ENCODE assay signal across 9 cellular contexts in the genomic region with DNA sequence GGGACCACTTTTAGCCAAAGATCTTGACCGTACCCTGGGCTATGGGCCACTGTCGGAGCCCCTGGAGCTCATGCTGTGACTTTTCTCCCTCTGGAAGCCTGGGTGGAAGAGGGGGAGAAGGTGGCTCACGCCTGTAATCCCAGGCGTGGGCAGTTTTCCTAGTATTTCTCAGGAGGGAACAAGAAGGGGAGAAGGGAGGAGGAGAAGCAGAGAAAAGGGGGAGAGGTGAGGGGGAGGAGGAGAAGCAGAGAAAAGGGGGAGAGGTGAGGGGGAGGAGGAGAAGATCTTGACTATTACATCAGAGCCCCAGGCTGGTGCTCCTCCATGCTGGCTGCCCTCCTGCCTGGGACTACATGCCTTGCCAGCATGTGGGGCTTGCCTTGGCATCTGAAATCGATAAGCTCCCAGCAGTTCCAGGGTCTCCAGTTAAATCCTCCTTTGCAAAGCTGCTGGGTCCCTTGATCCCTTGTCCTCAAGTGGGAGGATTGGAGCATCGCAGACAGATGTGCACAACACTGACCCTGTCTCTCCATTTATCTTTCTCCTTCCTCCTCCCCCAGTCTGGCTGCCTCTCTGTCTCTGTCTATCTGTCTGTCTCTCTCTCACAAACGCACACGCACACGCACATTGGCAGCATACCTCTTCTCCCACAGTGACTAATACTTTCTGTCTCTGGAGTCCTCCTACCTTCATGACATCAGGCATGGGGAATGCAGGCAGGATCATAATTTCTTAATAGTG. TPM values are rescaled to one million over a fixed set of nuclear protein-coding genes. Genes with fewer than 3 reads are reported as not detected.
A peak's percentile ranks its signal among the peaks of the same experiment; 100 is the strongest.
DNase-seq lines count a peak whose midpoint lies in the region; ATAC-seq, FAIRE-seq and TF ChIP-seq lines count a peak whose summit lies in the region.
"Had no signal": no experiment of that assay in that cellular context is flagged by ENCODE, and none has a peak within 500 bp of the region (broad histone marks: within the 10 kb centered on the region; RNA-seq: fewer than 3 reads in every experiment).

No MANE protein-coding gene starts in this region.

- H3K9me3 ChIP-seq in SJCRH30 (replicated peaks) (no peaks in the 10 kb centered on the region), pancreas (no peaks in the 10 kb centered on the region)
- H3K9me3 ChIP-seq: HAP-1 had no signal

- intact Hi-C loops in pancreas (cut with DNase I): no loop called here

- ATAC-seq in pancreas: peak; percentile 56 to 91 (median 83)
- no peak for ATAC-seq in GM21528 (IDR thresholded peaks at IDR 0.05; ENCODE audit: low FRiP score, unreplicated experiment)
- ATAC-seq in GM19395 (IDR thresholded peaks at IDR 0.05; ENCODE audit: unreplicated experiment): no peak

- peak; percentile 64 for DNase-seq in COLO829 (ENCODE audit: low spot score)
- DNase-seq in SJCRH30: peak; percentile 42
- peak; percentile 97 for DNase-seq in fibroblast of pulmonary artery (ENCODE audit: low read depth)
- DNase-seq in pancreas: peak in 2 of 6 donors; percentile 13 to 27
- DNase-seq in DMS153 (lab: John Stamatoyannopoulos, UW): no peak
- DNase-seq in NCI-H774 (lab: John Stamatoyannopoulos, UW): no peak

- peaks cover 12% of the 10 kb centered on the region for H3K4me1 ChIP-seq in SJCRH30
- no peaks in the 10 kb centered on the region for H3K4me1 ChIP-seq in pancreas
- H3K4me1 ChIP-seq: HAP-1 had no signal

- H3K27ac ChIP-seq in SJCRH30 (peak overlapping the region; percentile 40), pancreas (peak overlapping the region in 2 of 4 donors; percentile 59 to 65)

- no peak overlapping the region for H3K4me3 ChIP-seq in SJCRH30
- no peak overlapping the region for H3K4me3 ChIP-seq in fibroblast of pulmonary artery (replicated peaks; ENCODE audit: low read depth, low read length)
- H3K4me3 ChIP-seq in pancreas: no peak overlapping the region
- H3K4me3 ChIP-seq: HAP-1 had no signal

- peaks cover 6% of the 10 kb centered on the region for H3K36me3 ChIP-seq in SJCRH30
- no peaks in the 10 kb centered on the region for H3K36me3 ChIP-seq in pancreas
- H3K36me3 ChIP-seq: HAP-1 had no signal

- 69 to 72% methylated on average over 9 of the region's 9 CpGs for WGBS in pancreas, 2 donors

- H3K27me3 ChIP-seq in SJCRH30: no peaks in the 10 kb centered on the region
- H3K27me3 ChIP-seq in pancreas: no peaks in the 10 kb centered on the region

- FAIRE-seq in pancreas (lab: Jason Lieb, UNC): no peak

- TF ChIP-seq CTCF in fibroblast of pulmonary artery (IDR thresholded peaks at IDR 0.05; ENCODE audit: low read length, missing control alignments) (no peak), pancreas (IDR thresholded peaks at IDR 0.05) (no peak)

RNA-seq across cellular contexts. Expression of a gene that starts 41.6 kb away (rescaled TPM):
- 57.8 and 63.6 TPM in 2 replicates for total RNA-seq in SJCRH30 (2014; rRNA removed; shearing (Covaris generic))
- 10 to 100 TPM in 1 of 6 donors, 1 to 10 TPM in 5; 2.3 to 12.6 (median 5.6) TPM for total RNA-seq in pancreas
- 1 to 10 TPM; 2.8 to 5.3 TPM for polyA plus RNA-seq in pancreas

RNA-seq across cellular contexts. Expression of a gene that starts 44.4 kb away (rescaled TPM):
- total RNA-seq in SJCRH30 (2014; rRNA removed; shearing (Covaris generic)): 0.56 and 0.69 TPM in 2 replicates
- 1 to 10 TPM in 4 of 6 donors, under 1 TPM in 2; 0.95 to 2.8 (median 1.4) TPM for total RNA-seq in pancreas
- polyA plus RNA-seq in pancreas: 1 to 10 TPM; 1.2 to 2.1 TPM

Comparison
In these comparisons a context has a peak if more than half of its experiments do, and no peak if none do; other contexts are left out.
1. DNase-seq: peak in COLO829 (single experiment), SJCRH30 (2 of 2) and fibroblast of pulmonary artery (single experiment); none in DMS153 (single experiment) and NCI-H774 (single experiment).
2. ATAC-seq: peak in pancreas (4 of 4); none in GM21528 (single experiment) and GM19395 (single experiment).